Comparison of ENCODE assay signal across 11 cellular contexts in the genomic region with DNA sequence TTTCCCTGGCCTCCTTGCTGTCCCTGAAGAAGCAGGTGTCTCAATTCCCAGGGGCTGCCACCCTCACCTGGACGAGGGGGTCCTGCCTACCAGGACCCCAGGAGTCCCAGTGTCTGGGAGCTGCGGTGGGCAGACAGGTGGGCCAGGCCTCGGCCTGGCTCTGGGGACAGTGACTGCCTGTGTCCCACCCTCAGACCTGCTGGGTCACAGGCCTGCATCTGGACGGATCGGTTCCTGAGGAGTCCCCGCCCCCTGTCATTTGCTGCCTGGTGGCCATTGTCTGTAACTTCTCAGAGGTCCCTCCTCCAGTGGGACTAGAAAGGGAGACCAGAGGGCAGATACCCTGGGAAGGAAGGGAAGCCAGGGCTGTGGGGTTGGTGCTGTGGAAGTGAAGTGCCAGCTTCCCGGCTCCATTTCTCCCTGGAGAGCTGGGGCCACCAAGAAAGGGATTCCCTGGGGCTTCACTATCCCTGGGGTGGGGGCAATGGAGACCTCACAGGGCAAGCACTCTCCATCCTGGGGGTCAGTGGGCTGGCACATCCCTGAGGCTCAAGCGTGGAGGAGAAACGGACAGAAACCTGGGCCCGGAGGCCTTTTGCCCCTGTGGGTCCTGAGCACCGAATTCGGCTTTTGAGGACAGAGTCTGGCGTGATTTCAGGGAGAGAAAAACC.
A peak's percentile ranks its signal among the peaks of the same experiment; 100 is the strongest.
DNase-seq lines count a peak whose midpoint lies in the region; ATAC-seq lines count a peak whose summit lies in the region.
"Had no signal": no experiment of that assay in that cellular context is flagged by ENCODE, and none has a peak within 500 bp of the region (broad histone marks: within the 10 kb centered on the region; RNA-seq: fewer than 3 reads in every experiment).

No MANE protein-coding gene starts in this region.

- in situ Hi-C loops in G401 (cut with HindIII; ENCODE audit: low sequenced_read_pairs): no loop called here

- peak; percentile 25 for DNase-seq in DMS153 (lab: John Stamatoyannopoulos, UW)
- DNase-seq in NCI-H510A (lab: John Stamatoyannopoulos, UW): peak; percentile 72
- peak; percentile 41 for DNase-seq in hepatic stellate cell (ENCODE audit: low spot score)
- DNase-seq in retina: peak; percentile 61
- no peak for DNase-seq in stimulated activated naive B cell treated with anti-CD40 and anti-IgM and Interleukin-4, amounts not matched to agents 10 μg/mL and 1 μg/mL and 100 μg/mL, for 72 hours
- DNase-seq in GOT3 (lab: John Stamatoyannopoulos, UW): no peak
- no peak for DNase-seq in G401 (ENCODE audit: low spot score)
- DNase-seq: NCI-H2029, thyroid gland had no signal

- ATAC-seq in GM18517 (IDR thresholded peaks at IDR 0.05; ENCODE audit: unreplicated experiment): no peak
- no peak for ATAC-seq in stimulated activated naive B cell treated with anti-CD40 and anti-IgM and Interleukin-4, amounts not matched to agents 10 μg/mL and 1 μg/mL and 100 μg/mL, for 72 hours (replicated peaks)
- ATAC-seq: esophagus mucosa had no signal

- no peak overlapping the region for H3K4me3 Mint-ChIP-seq in stimulated activated naive B cell treated with anti-CD40 and anti-IgM and Interleukin-4, amounts not matched to agents 10 μg/mL and 1 μg/mL and 100 μg/mL, for 72 hours

- peaks cover 19 to 20% of the 10 kb centered on the region in 2 donors for H3K36me3 Mint-ChIP-seq in stimulated activated naive B cell treated with anti-CD40 and anti-IgM and Interleukin-4, amounts not matched to agents 10 μg/mL and 1 μg/mL and 100 μg/mL, for 72 hours

- no peaks in the 10 kb centered on the region for H3K27me3 Mint-ChIP-seq in stimulated activated naive B cell treated with anti-CD40 and anti-IgM and Interleukin-4, amounts not matched to agents 10 μg/mL and 1 μg/mL and 100 μg/mL, for 72 hours

- no peak overlapping the region for H3K27ac Mint-ChIP-seq in stimulated activated naive B cell treated with anti-CD40 and anti-IgM and Interleukin-4, amounts not matched to agents 10 μg/mL and 1 μg/mL and 100 μg/mL, for 72 hours

- no peaks in the 10 kb centered on the region for H3K4me1 Mint-ChIP-seq in stimulated activated naive B cell treated with anti-CD40 and anti-IgM and Interleukin-4, amounts not matched to agents 10 μg/mL and 1 μg/mL and 100 μg/mL, for 72 hours

- no peaks in the 10 kb centered on the region for H3K9me3 Mint-ChIP-seq in stimulated activated naive B cell treated with anti-CD40 and anti-IgM and Interleukin-4, amounts not matched to agents 10 μg/mL and 1 μg/mL and 100 μg/mL, for 72 hours

Comparison
In these comparisons a context has a peak if more than half of its experiments do, and no peak if none do; other contexts are left out.
1. DNase-seq: peak in DMS153 (single experiment), NCI-H510A (single experiment), hepatic stellate cell (single experiment) and retina (single experiment); none in stimulated activated naive B cell treated with anti-CD40 and anti-IgM and Interleukin-4, amounts not matched to agents 10 μg/mL and 1 μg/mL and 100 μg/mL, for 72 hours (single experiment), GOT3 (single experiment) and G401 (single experiment).